ENCODE assay signal across 19 cellular contexts in genomic region chrX:6432211-6432610, GRCh38.
DNase-seq lines count a peak whose midpoint lies in the region; ATAC-seq and TF ChIP-seq lines count a peak whose summit lies in the region.
"Had no signal": no experiment of that assay in that cellular context is flagged by ENCODE, and none has a peak within 500 bp of the region (broad histone marks: within the 10 kb centered on the region; RNA-seq: fewer than 3 reads in every experiment).

No MANE protein-coding gene starts in this region.

- H3K9ac ChIP-seq in mesendoderm (ENCODE audit: low read length) = no peak overlapping the region
- H3K9ac ChIP-seq: BLaER1 treated with 17β-estradiol and CSF1 and Interleukin-3, amounts not matched to agents 10 nM and 100 nM; GM23248 had no signal

- H3K36me3 ChIP-seq in A673 (ENCODE audit: insufficient read depth, low read length, poor library complexity, severe bottlenecking) (no peaks in the 10 kb centered on the region), mesendoderm (ENCODE audit: control insufficient read depth, insufficient read depth, low read length) (no peaks in the 10 kb centered on the region)
- H3K36me3 ChIP-seq: BLaER1 treated with 17β-estradiol and CSF1 and Interleukin-3, amounts not matched to agents 10 nM and 100 nM; HAP-1 had no signal

- no peak overlapping the region for H3K27ac Mint-ChIP-seq in activated naive CD4-positive, alpha-beta T cell treated with anti-CD3 and anti-CD28 coated beads, Interleukin-2, amount 50 U/mL, for 72 hours
- no peak overlapping the region for H3K27ac Mint-ChIP-seq in activated CD4-positive, alpha-beta T cell treated with anti-CD3 and anti-CD28 coated beads, Interleukin-2, amount 10 ng/mL, durations not matched to agents 7 days and 5 days
- H3K27ac Mint-ChIP-seq: B cell; CD8-positive, alpha-beta T cell had no signal

- H2BK5ac ChIP-seq in mesendoderm (ENCODE audit: low read length) = no peak overlapping the region

- DNase-seq in A673 (ENCODE audit: low spot score) = peak; percentile 27
- DNase-seq in M059J (ENCODE audit: low read depth) = peak; percentile 5
- peak; percentile 3 for DNase-seq in astrocyte of the cerebellum (ENCODE audit: low read depth)
- peak; percentile 13 for DNase-seq in mesendoderm
- DNase-seq in left colon = no peak
- no peak for DNase-seq in activated naive CD4-positive, alpha-beta T cell treated with anti-CD3 and anti-CD28 coated beads, Interleukin-2, amount 50 U/mL, for 72 hours (ENCODE audit: low spot score in 2 of 2)
- no peak for DNase-seq in activated CD4-positive, alpha-beta T cell treated with anti-CD3 and anti-CD28 coated beads, Interleukin-2, amount 10 ng/mL, durations not matched to agents 7 days and 5 days
- DNase-seq: 8988T; CD8-positive, alpha-beta T cell; DMS 273 treated with DMSO at 0.1 percent for 48 hours; DMS53; DND-41; EL; GM23248 had no signal

- H3K27me3 Mint-ChIP-seq in activated CD4-positive, alpha-beta T cell treated with anti-CD3 and anti-CD28 coated beads, Interleukin-2, amount 10 ng/mL, durations not matched to agents 7 days and 5 days = no peaks in the 10 kb centered on the region
- H3K27me3 Mint-ChIP-seq: B cell had no signal

- POLR2A ChIA-PET in A673 (lab: Charles Lee; ENCODE audit: low non-redundant PET) = no interaction called here
- POLR2A ChIA-PET in activated CD4-positive, alpha-beta T cell treated with anti-CD3 and anti-CD28 coated beads, Interleukin-2, amount 10 ng/mL, durations not matched to agents 7 days and 5 days (lab: Charles Lee) = no interaction called here

- no peak for TF ChIP-seq CTCF in A673 (conservative IDR thresholded peaks at IDR 0.05; ENCODE audit: low read depth, low read length)
- TF ChIP-seq CTCF in astrocyte of the cerebellum (IDR thresholded peaks at IDR 0.05; ENCODE audit: low read depth, low read length, missing control alignments) = no peak

- H3K23ac ChIP-seq in mesendoderm (ENCODE audit: low read length) = no peak overlapping the region

- in situ Hi-C loops in astrocyte of the cerebellum (cut with HindIII; ENCODE audit: low sequenced_read_pairs) = no loop called here

- H3K4me3 Mint-ChIP-seq in activated CD4-positive, alpha-beta T cell treated with anti-CD3 and anti-CD28 coated beads, Interleukin-2, amount 10 ng/mL, durations not matched to agents 7 days and 5 days = no peak overlapping the region
- H3K4me3 Mint-ChIP-seq: B cell; CD8-positive, alpha-beta T cell had no signal

- no peaks in the 10 kb centered on the region for H3K36me3 Mint-ChIP-seq in activated naive CD4-positive, alpha-beta T cell treated with anti-CD3 and anti-CD28 coated beads, Interleukin-2, amount 50 U/mL, for 72 hours
- H3K36me3 Mint-ChIP-seq in activated CD4-positive, alpha-beta T cell treated with anti-CD3 and anti-CD28 coated beads, Interleukin-2, amount 10 ng/mL, durations not matched to agents 7 days and 5 days (ENCODE audit: low read depth) = no peaks in the 10 kb centered on the region
- H3K36me3 Mint-ChIP-seq: CD8-positive, alpha-beta T cell had no signal

- no peaks in the 10 kb centered on the region for H3K79me2 ChIP-seq in mesendoderm (ENCODE audit: control insufficient read depth, insufficient read depth, low read length)

- intact Hi-C loops in A673 (cut with micrococcal nuclease; ENCODE audit: unreplicated experiment) (no loop called here), left colon (cut with DNase I, micrococcal nuclease) (no loop called here)

- H3K4me3 ChIP-seq in A673 (ENCODE audit: low read depth, low read length, poor library complexity, severe bottlenecking) = no peak overlapping the region
- H3K4me3 ChIP-seq in astrocyte of the cerebellum (ENCODE audit: low read depth, low read length) = no peak overlapping the region
- no peak overlapping the region for H3K4me3 ChIP-seq in mesendoderm (ENCODE audit: low read length)
- H3K4me3 ChIP-seq: BLaER1 treated with 17β-estradiol and CSF1 and Interleukin-3, amounts not matched to agents 10 nM and 100 nM; GM23248; HAP-1 had no signal

- no TSS peak for BruUV-seq in A673 (replicated peaks; lab: Mats Ljungman, UMichigan)

- no peaks in the 10 kb centered on the region for H3K4me1 Mint-ChIP-seq in activated CD4-positive, alpha-beta T cell treated with anti-CD3 and anti-CD28 coated beads, Interleukin-2, amount 10 ng/mL, durations not matched to agents 7 days and 5 days
- H3K4me1 Mint-ChIP-seq: B cell had no signal

- no peak overlapping the region for H4K5ac ChIP-seq in mesendoderm (ENCODE audit: low read length)

- no peak overlapping the region for H3K4ac ChIP-seq in mesendoderm (ENCODE audit: low read depth, low read length)

- CTCF ChIA-PET in A673 (lab: Charles Lee) = no interaction called here
- CTCF ChIA-PET in activated CD4-positive, alpha-beta T cell treated with anti-CD3 and anti-CD28 coated beads, Interleukin-2, amount 10 ng/mL, durations not matched to agents 7 days and 5 days (lab: Charles Lee) = no interaction called here

- H2BK120ac ChIP-seq in mesendoderm (ENCODE audit: low read depth, low read length) = no peak overlapping the region

- H3K27ac ChIP-seq in A673 (ENCODE audit: low read depth, low read length, poor library complexity, severe bottlenecking) (no peak overlapping the region), mesendoderm (ENCODE audit: low read depth, low read length) (no peak overlapping the region)
- H3K27ac ChIP-seq: BLaER1 treated with 17β-estradiol and CSF1 and Interleukin-3, amounts not matched to agents 10 nM and 100 nM; GM23248 had no signal

- H3K4me1 ChIP-seq in A673 (ENCODE audit: insufficient read depth, low read length, poor library complexity, severe bottlenecking) (no peaks in the 10 kb centered on the region), mesendoderm (ENCODE audit: control insufficient read depth, low read depth, low read length) (no peaks in the 10 kb centered on the region)
- H3K4me1 ChIP-seq: BLaER1 treated with 17β-estradiol and CSF1 and Interleukin-3, amounts not matched to agents 10 nM and 100 nM; HAP-1 had no signal

- no peak overlapping the region for H3K4me2 ChIP-seq in mesendoderm (ENCODE audit: low read length)
- H3K4me2 ChIP-seq: BLaER1 treated with 17β-estradiol and CSF1 and Interleukin-3, amounts not matched to agents 10 nM and 100 nM had no signal

- ATAC-seq in left colon (no peak), GM18502 (IDR thresholded peaks at IDR 0.05; ENCODE audit: poor library complexity, unreplicated experiment) (no peak)
- ATAC-seq in activated naive CD4-positive, alpha-beta T cell treated with anti-CD3 and anti-CD28 coated beads, Interleukin-2, amount 50 U/mL, for 72 hours = no peak
- ATAC-seq: CD8-positive, alpha-beta T cell; HepG2 had no signal

- no peak overlapping the region for H3K18ac ChIP-seq in mesendoderm (ENCODE audit: low read length)

- no peaks in the 10 kb centered on the region for H3K9me3 Mint-ChIP-seq in activated naive CD4-positive, alpha-beta T cell treated with anti-CD3 and anti-CD28 coated beads, Interleukin-2, amount 50 U/mL, for 72 hours
- H3K9me3 Mint-ChIP-seq in activated CD4-positive, alpha-beta T cell treated with anti-CD3 and anti-CD28 coated beads, Interleukin-2, amount 10 ng/mL, durations not matched to agents 7 days and 5 days = no peaks in the 10 kb centered on the region
- H3K9me3 Mint-ChIP-seq: CD8-positive, alpha-beta T cell had no signal

- no peak overlapping the region for H4K8ac ChIP-seq in mesendoderm (ENCODE audit: low read depth, low read length)

- H3K27me3 ChIP-seq in A673 (replicated peaks; ENCODE audit: insufficient read depth, low read depth, low read length, poor library complexity) (peaks cover 6% of the 10 kb centered on the region), mesendoderm (ENCODE audit: insufficient read depth, low read length, poor library complexity) (no peaks in the 10 kb centered on the region)
- H3K27me3 ChIP-seq: BLaER1 treated with 17β-estradiol and CSF1 and Interleukin-3, amounts not matched to agents 10 nM and 100 nM had no signal

- no peak overlapping the region for H2AK5ac ChIP-seq in mesendoderm (ENCODE audit: low read length)

- H3K9me3 ChIP-seq in A673 (ENCODE audit: low read depth, low read length, poor library complexity, severe bottlenecking) = no peaks in the 10 kb centered on the region
- H3K9me3 ChIP-seq: HAP-1 had no signal

- H2BK15ac ChIP-seq in mesendoderm (replicated peaks; ENCODE audit: low read depth) = no peak overlapping the region

- no CpG with 5 or more reads among the region's 8 CpGs for WGBS in mesendoderm (ENCODE audit: extremely low coverage, insufficient coverage, low lambda C conversion rate)

- no peak overlapping the region for H3K56ac ChIP-seq in mesendoderm (ENCODE audit: low read length)

- no peaks in the 10 kb centered on the region for H3K79me1 ChIP-seq in mesendoderm (ENCODE audit: low read length)

Comparison
In these comparisons a context has a peak if more than half of its experiments do, and no peak if none do; other contexts are left out.
1. DNase-seq: peak in A673 (single experiment), M059J (single experiment), astrocyte of the cerebellum (single experiment) and mesendoderm (single experiment); none in left colon (0 of 2), activated naive CD4-positive, alpha-beta T cell treated with anti-CD3 and anti-CD28 coated beads, Interleukin-2, amount 50 U/mL, for 72 hours (0 of 2) and activated CD4-positive, alpha-beta T cell treated with anti-CD3 and anti-CD28 coated beads, Interleukin-2, amount 10 ng/mL, durations not matched to agents 7 days and 5 days (single experiment).